In the genomic region with DNA sequence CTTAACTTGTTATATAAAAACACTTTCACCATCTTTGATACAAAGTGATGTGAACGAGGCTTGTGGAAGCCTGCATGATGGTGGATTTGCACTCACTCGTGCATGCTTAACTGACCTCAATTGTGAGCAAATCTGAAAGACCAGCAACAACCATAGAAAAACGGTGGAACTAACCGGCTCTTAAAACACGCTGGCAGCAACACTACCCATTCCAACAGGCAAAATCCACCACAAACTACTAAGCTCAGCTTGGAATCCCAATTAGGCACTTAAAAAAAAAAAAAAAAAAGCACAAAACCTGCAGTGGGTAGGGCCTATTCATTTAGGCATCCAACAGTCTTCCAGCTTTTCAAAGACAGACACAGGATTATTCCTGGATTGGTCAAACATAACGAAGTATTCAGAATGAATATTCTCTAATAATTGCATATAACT, we compare ENCODE assay signal across 8 cellular contexts. TPM values are rescaled to one million over a fixed set of nuclear protein-coding genes. Genes with fewer than 3 reads are reported as not detected.
DNase-seq lines count a peak whose midpoint lies in the region; ATAC-seq and TF ChIP-seq lines count a peak whose summit lies in the region.

No MANE protein-coding gene starts in this region.

- H3K4me3 ChIP-seq in KMS-11 (IDR thresholded peaks at IDR 0.05; ENCODE audit: insufficient read depth, low read depth, low read length): no peak overlapping the region
- H3K4me3 ChIP-seq in right lobe of liver: peak overlapping the region; percentile 61 to 99 (median 69)
- H3K4me3 ChIP-seq in tibial artery: peak overlapping the region; percentile 91 to 100

- TF ChIP-seq CTCF in KMS-11 (conservative IDR thresholded peaks at IDR 0.05; ENCODE audit: low read depth, low read length) (no peak), right lobe of liver (IDR thresholded peaks at IDR 0.05) (no peak), tibial artery (IDR thresholded peaks at IDR 0.05) (no peak)

- H3K4me1 ChIP-seq in KMS-11 (ENCODE audit: low read depth, poor library complexity, severe bottlenecking): peaks cover 66% of the 10 kb centered on the region
- H3K4me1 ChIP-seq in right lobe of liver: peaks cover 0 to 62% (median 10%) of the 10 kb centered on the region in 4 donors
- H3K4me1 ChIP-seq in tibial artery: peaks cover 0 to 67% (median 17%) of the 10 kb centered on the region in 4 donors

- H4K20me1 ChIP-seq in KMS-11 (ENCODE audit: insufficient read depth): peaks cover 52% of the 10 kb centered on the region

- peaks cover 68% of the 10 kb centered on the region for H3K79me2 ChIP-seq in KMS-11 (ENCODE audit: insufficient read depth, low read depth)

- DNase-seq in DMS114 treated with DMSO at 0.1 percent for 48 hours (lab: John Stamatoyannopoulos, UW; ENCODE audit: unreplicated experiment) (peak; percentile 25), astrocyte of the hippocampus (ENCODE audit: low read depth, low spot score) (peak; percentile 81), right lobe of liver (no peak), tibial artery (no peak), SHP77 treated with DMSO at 0.1 percent for 48 hours (lab: John Stamatoyannopoulos, UW) (no peak), occipital lobe (lab: John Stamatoyannopoulos, UW) (no peak), GM19238 (ENCODE audit: insufficient read length, low spot score) (no peak)

- TF ChIP-seq POLR2A in right lobe of liver (IDR thresholded peaks at IDR 0.05): no peak

- H3K27ac ChIP-seq in KMS-11 (peak overlapping the region; percentile 96; the same call in 1 of the 2 replicates), right lobe of liver (peak overlapping the region in 1 of 3 donors; percentile 89), tibial artery (peak overlapping the region in 1 of 2 donors; percentile 99)

- H3K36me3 ChIP-seq in KMS-11 (ENCODE audit: insufficient read depth) (no peaks in the 10 kb centered on the region), right lobe of liver (no peaks in the 10 kb centered on the region), tibial artery (no peaks in the 10 kb centered on the region)

- ATAC-seq in right lobe of liver: no peak

- no peaks in the 10 kb centered on the region for H3K27me3 ChIP-seq in KMS-11 (ENCODE audit: insufficient read depth, low read depth)
- H3K27me3 ChIP-seq in right lobe of liver: no peaks in the 10 kb centered on the region
- H3K27me3 ChIP-seq in tibial artery: no peaks in the 10 kb centered on the region

- H2AFZ ChIP-seq in KMS-11 (ENCODE audit: low read depth): no peak overlapping the region

- H3K9me3 ChIP-seq in right lobe of liver (no peaks in the 10 kb centered on the region), tibial artery (no peaks in the 10 kb centered on the region)

- intact Hi-C loops in right lobe of liver (cut with DNase I): no loop called here
- intact Hi-C loops in tibial artery (cut with DNase I; ENCODE audit: low total_unique reads): loop anchor here (10.0 kb wide), 2 partner anchors 177 to 367 kb away; no protein-coding TSS in a partner anchor

- WGBS in right lobe of liver (ENCODE audit: insufficient coverage, low coverage, low lambda C conversion rate, missing lambda C conversion rate): 2% methylated on average over 6 of the region's 6 CpGs

- H3K9ac ChIP-seq in KMS-11: peak overlapping the region; percentile 99; the same call in 1 of the 2 replicates

- H3K4me2 ChIP-seq in KMS-11: peak overlapping the region; percentile 78

RNA-seq across cellular contexts. Expression of a gene that starts 1.8 kb away (rescaled TPM):
- total RNA-seq in right lobe of liver: 100 to 1,000 TPM; 116 to 228 (median 128) TPM
- 474 TPM for total RNA-seq in occipital lobe

Comparison
In these comparisons a context has a peak if more than half of its experiments do, and no peak if none do; other contexts are left out.
1. DNase-seq: peak in DMS114 treated with DMSO at 0.1 percent for 48 hours (single experiment) and astrocyte of the hippocampus (single experiment); none in right lobe of liver (0 of 3), tibial artery (0 of 2), SHP77 treated with DMSO at 0.1 percent for 48 hours (single experiment), occipital lobe (single experiment) and GM19238 (single experiment).